ENCODE assay signal across 14 cellular contexts in the genomic region with DNA sequence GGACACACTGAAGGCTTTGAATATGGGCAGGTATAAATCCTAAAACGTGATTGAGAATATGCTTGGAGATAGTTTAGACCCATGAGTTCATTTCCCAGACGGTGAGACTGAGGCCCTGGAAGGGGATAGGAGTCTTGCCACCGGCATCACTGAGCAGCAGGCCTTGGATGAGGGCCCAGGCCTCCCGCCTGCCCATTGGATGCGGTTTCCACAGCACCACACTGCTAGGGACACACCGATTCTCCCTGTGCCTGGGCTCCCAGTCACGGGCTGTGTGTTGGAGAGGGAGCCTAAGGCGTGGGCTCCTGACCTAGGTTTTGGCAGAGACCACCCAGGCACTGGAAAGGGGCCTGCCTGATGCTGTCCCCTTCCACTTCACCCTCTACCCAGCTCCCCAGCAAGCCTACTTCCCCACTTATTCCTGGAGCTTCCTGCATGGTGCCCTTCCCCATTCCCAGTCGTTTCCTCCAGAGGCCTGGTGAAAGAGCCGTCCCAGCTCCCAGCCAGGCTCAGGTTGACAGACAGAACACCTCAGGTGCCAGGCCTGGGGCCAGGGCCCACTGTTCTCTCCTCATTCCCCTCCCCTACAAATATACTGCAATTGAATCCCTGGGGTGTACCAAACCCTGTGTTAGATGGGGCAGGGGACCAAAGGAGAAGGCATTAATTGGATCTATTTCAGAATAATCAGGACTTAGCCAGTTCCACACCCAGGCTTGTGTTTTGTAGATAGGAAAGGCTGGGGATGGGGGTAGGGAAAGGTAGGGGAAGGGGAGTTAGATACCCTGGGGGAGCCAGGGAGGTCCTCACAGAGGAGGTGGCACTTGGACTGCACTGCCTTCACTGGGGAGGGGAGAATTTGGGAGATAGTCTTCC. TPM values are rescaled to one million over a fixed set of nuclear protein-coding genes. Genes with fewer than 3 reads are reported as not detected.
A peak's percentile ranks its signal among the peaks of the same experiment; 100 is the strongest.
DNase-seq lines count a peak whose midpoint lies in the region; ATAC-seq and TF ChIP-seq lines count a peak whose summit lies in the region.
"Had no signal": no experiment of that assay in that cellular context is flagged by ENCODE, and none has a peak within 500 bp of the region (broad histone marks: within the 10 kb centered on the region; RNA-seq: fewer than 3 reads in every experiment).

No MANE protein-coding gene starts in this region.

- no peak overlapping the region for H2AFZ ChIP-seq in mammary epithelial cell (ENCODE audit: low read depth, low read length)

- H3K27ac Mint-ChIP-seq in MCF 10A (ENCODE audit: low read depth, unreplicated experiment) (peak overlapping the region; percentile 37), memory B cell (no peak overlapping the region), type B pancreatic cell (peak overlapping the region; percentile 75)

- dilution Hi-C loops in mammary epithelial cell (cut with HindIII; ENCODE audit: low sequenced_read_pairs): no loop called here

- H3K4me3 ChIP-seq in mammary epithelial cell (replicated peaks in 1 of 3; ENCODE audit: insufficient read depth in 1 of 3, low read depth in 2 of 3, low read length in 3 of 3): no peak overlapping the region
- H3K4me3 ChIP-seq: cardiac muscle cell had no signal

- no peaks in the 10 kb centered on the region for H3K79me2 ChIP-seq in mammary epithelial cell (ENCODE audit: insufficient read depth, low read length)

- H3K4me1 Mint-ChIP-seq in MCF 10A (ENCODE audit: insufficient read depth, unreplicated experiment) (peaks cover 18% of the 10 kb centered on the region), memory B cell (peaks cover 5% of the 10 kb centered on the region), type B pancreatic cell (ENCODE audit: unreplicated experiment) (peaks cover 38% of the 10 kb centered on the region)

- intact Hi-C loops in MCF 10A (cut with micrococcal nuclease) (no loop called here), mammary epithelial cell (cut with micrococcal nuclease) (no loop called here)

- no peak overlapping the region for H3K27ac ChIP-seq in mammary epithelial cell (ENCODE audit: insufficient read depth, low read depth, low read length)
- H3K27ac ChIP-seq in RWPE1: peak overlapping the region; percentile 82
- H3K27ac ChIP-seq: cardiac muscle cell had no signal

- in situ Hi-C loops in mammary epithelial cell (cut with MboI; ENCODE audit: low sequenced_read_pairs in 2 of 2): no loop called here

- H3K4me2 ChIP-seq in mammary epithelial cell (ENCODE audit: insufficient read depth, low read depth, low read length): no peak overlapping the region

- H3K27me3 ChIP-seq in mammary epithelial cell (ENCODE audit: insufficient read depth, low read length): peaks cover 26% of the 10 kb centered on the region

- H3K9me3 ChIP-seq in mammary epithelial cell (replicated peaks; ENCODE audit: insufficient read depth, low read length): no peaks in the 10 kb centered on the region

- 90% methylated on average over 7 of the region's 10 CpGs for WGBS in mammary epithelial cell (ENCODE audit: low coverage, missing lambda C conversion rate)

- H3K27me3 Mint-ChIP-seq in MCF 10A (ENCODE audit: insufficient read depth, unreplicated experiment) (peaks cover 33% of the 10 kb centered on the region), memory B cell (peaks cover 31% of the 10 kb centered on the region), type B pancreatic cell (peaks cover 25% of the 10 kb centered on the region)

- no peak for DNase-seq in MCF 10A (ENCODE audit: unreplicated experiment)
- DNase-seq in mammary epithelial cell: no peak
- no peak for DNase-seq in RWPE1 (ENCODE audit: low spot score)
- DNase-seq in memory B cell (ENCODE audit: low spot score in 2 of 2): no peak
- no peak for DNase-seq in type B pancreatic cell (ENCODE audit: extremely low spot score, unreplicated experiment)
- no peak for DNase-seq in GM19240 (ENCODE audit: insufficient read length, low spot score)
- DNase-seq in NK-92 (lab: John Stamatoyannopoulos, UW; ENCODE audit: unreplicated experiment): no peak
- no peak for DNase-seq in GM10248 (ENCODE audit: extremely low spot score)
- DNase-seq: activated CD4-positive, alpha-beta T cell treated with anti-CD3 and anti-CD28 coated beads, Interleukin-2, amount 50 U/mL, for 4 hours; NCI-H1930; OCI-M1; stimulated activated CD4-positive, alpha-beta T cell treated with anti-CD3 and anti-CD28 coated beads, Interleukin-1b, Interleukin-23, amount 100 ng/mL, for 48 hours had no signal

- peak overlapping the region; percentile 17 for H3K4me3 Mint-ChIP-seq in MCF 10A (ENCODE audit: unreplicated experiment)
- H3K4me3 Mint-ChIP-seq in memory B cell: peak overlapping the region; percentile 1
- H3K4me3 Mint-ChIP-seq in type B pancreatic cell: peak overlapping the region; percentile 81

- no peaks in the 10 kb centered on the region for H4K20me1 ChIP-seq in mammary epithelial cell (ENCODE audit: insufficient read depth, low read length)

- no peaks in the 10 kb centered on the region for H3K36me3 ChIP-seq in mammary epithelial cell (ENCODE audit: insufficient read depth, low read length)
- H3K36me3 ChIP-seq: cardiac muscle cell had no signal

- no peak for ATAC-seq in memory B cell (ENCODE audit: low read depth)

- BruUV-seq in MCF 10A (replicated peaks; lab: Mats Ljungman, UMichigan): no TSS peak
- BruUV-seq in mammary epithelial cell (replicated peaks; lab: Mats Ljungman, UMichigan): no TSS peak

- peaks cover 17% of the 10 kb centered on the region for H3K4me1 ChIP-seq in mammary epithelial cell (ENCODE audit: insufficient read depth, low read length)

- POLR2A ChIA-PET in MCF 10A (lab: Yijun Ruan, JAX): no interaction called here
- POLR2A ChIA-PET in RWPE1 (lab: Yijun Ruan, JAX; ENCODE audit: low non-redundant PET): no interaction called here
- POLR2A ChIA-PET in GM10248 (lab: Yijun Ruan, JAX): no interaction called here

- TF ChIP-seq CTCF in MCF 10A (IDR thresholded peaks at IDR 0.05; ENCODE audit: unreplicated experiment): no peak
- no peak for TF ChIP-seq CTCF in mammary epithelial cell (conservative IDR thresholded peaks at IDR 0.05 in 1 of 2, IDR thresholded peaks at IDR 0.05 in 1 of 2; ENCODE audit: extremely low read depth in 1 of 2, insufficient read depth in 1 of 2, low read depth in 1 of 2, low read length in 2 of 2)
- no peak for TF ChIP-seq CTCF in RWPE1 (conservative IDR thresholded peaks at IDR 0.05; ENCODE audit: low read depth)
- no peak for TF ChIP-seq CTCF in type B pancreatic cell (conservative IDR thresholded peaks at IDR 0.05)
- no peak for TF ChIP-seq CTCF in GM10248 (IDR thresholded peaks at IDR 0.05; ENCODE audit: control extremely low read depth, extremely low read depth, low read depth, missing control alignments)

- H3K9ac ChIP-seq in mammary epithelial cell (ENCODE audit: insufficient read depth, low read length): no peak overlapping the region

- H3K36me3 Mint-ChIP-seq in MCF 10A (ENCODE audit: insufficient read depth, unreplicated experiment) (peaks cover 5% of the 10 kb centered on the region), memory B cell (no peaks in the 10 kb centered on the region), type B pancreatic cell (peaks cover 3% of the 10 kb centered on the region)

- H3K9me3 Mint-ChIP-seq in MCF 10A (ENCODE audit: unreplicated experiment): no peaks in the 10 kb centered on the region
- H3K9me3 Mint-ChIP-seq in memory B cell: no peaks in the 10 kb centered on the region
- no peaks in the 10 kb centered on the region for H3K9me3 Mint-ChIP-seq in type B pancreatic cell

- CTCF ChIA-PET in MCF 10A (lab: Yijun Ruan, JAX): interaction anchor here (0.7 kb wide), 1 partner anchor 71 kb away, joined by 3 read pairs; no protein-coding TSS in a partner anchor
- CTCF ChIA-PET in mammary epithelial cell (lab: Charles Lee; ENCODE audit: low non-redundant PET): interaction anchor here (0.6 kb wide), 1 partner anchor 251 kb away, joined by 5 read pairs; no protein-coding TSS in a partner anchor
- CTCF ChIA-PET in RWPE1 (lab: Yijun Ruan, JAX): no interaction called here
- CTCF ChIA-PET in GM10248 (lab: Yijun Ruan, JAX): no interaction called here

RNA-seq across cellular contexts. Expression of a gene that starts 3.4 kb away (rescaled TPM):
- total RNA-seq in MCF 10A (2022): 0.22 and 0.28 TPM in 2 replicates
- under 1 TPM; 0.28 to 0.67 TPM for total RNA-seq in mammary epithelial cell
- polyA plus RNA-seq in mammary epithelial cell: not detected
- not detected for polyA minus RNA-seq in mammary epithelial cell
- total RNA-seq in type B pancreatic cell (ENCODE audit: low replicate concordance): 9.9 and 21.1 TPM in 2 replicates
- total RNA-seq: T-helper 1 cell treated with Interleukin-12 subunit alpha and Interleukin-12 subunit beta and Interleukin-4 antibody, amounts not matched to agents 30 ng/mL and 1 ng/mL, for 36 hours had no signal

Comparison
In these comparisons a context has a peak if more than half of its experiments do, and no peak if none do; other contexts are left out.
1. H3K4me3 Mint-ChIP-seq: peak in every context shown above with its lines; median percentile 81 in type B pancreatic cell; 17 in MCF 10A; 1 in memory B cell.
2. CTCF ChIA-PET loops: an anchor here in MCF 10A (0.7 kb wide) and mammary epithelial cell (0.6 kb wide); none called in RWPE1 and GM10248.